ENCODE assay signal across 31 cellular contexts in genomic region chrX:11525685-11526084, GRCh38.
"Had no signal": no experiment of that assay in that cellular context is flagged by ENCODE, and none has a peak within 500 bp of the region (broad histone marks: within the 10 kb centered on the region; RNA-seq: fewer than 3 reads in every experiment).

No MANE protein-coding gene starts in this region.

- H3K36me3 ChIP-seq: adrenal gland, ascending aorta, brain microvascular endothelial cell, breast epithelium, cardiac muscle cell had no signal

- H3K4me3 ChIP-seq: adrenal gland, ascending aorta, body of pancreas, breast epithelium, cardiac muscle cell had no signal

- DNase-seq: activated effector memory CD4-positive, alpha-beta T cell treated with anti-CD3 and anti-CD28 coated beads, Interleukin-2, amount 50 U/mL, for 16 hours; activated effector memory CD4-positive, alpha-beta T cell treated with Interleukin-2 at 50 U/mL for 16 hours; activated gamma-delta T cell; activated gamma-delta T cell treated with Interleukin-2 at 50 U/mL for 16 hours; activated naive CD4-positive, alpha-beta T cell; activated naive CD4-positive, alpha-beta T cell treated with anti-CD3 and anti-CD28 coated beads for 36 hours; activated naive CD4-positive, alpha-beta T cell treated with anti-CD3 and anti-CD28 coated beads, Interleukin-2, amount 10 ng/mL, durations not matched to agents 7 days and 5 days; activated naive CD4-positive, alpha-beta T cell treated with anti-CD3 and anti-CD28 coated beads, Interleukin-2, amount 50 U/mL, for 16 hours; activated naive CD4-positive, alpha-beta T cell treated with Interleukin-2 at 50 U/mL for 16 hours; activated naive CD8-positive, alpha-beta T cell treated with anti-CD3 and anti-CD28 coated beads for 36 hours; activated naive CD8-positive, alpha-beta T cell treated with anti-CD3 and anti-CD28 coated beads, Interleukin-2, amount 10 ng/mL, durations not matched to agents 7 days and 5 days; activated naive CD8-positive, alpha-beta T cell treated with anti-CD3 and anti-CD28 coated beads, Interleukin-2, amount 50 U/mL, for 24 hours; activated T-cell treated with anti-CD3 and anti-CD28 coated beads for 4 hours; activated T-cell treated with anti-CD3 and anti-CD28 coated beads, Interleukin-2, amount 50 U/mL, for 1 hour; activated T-cell treated with anti-CD3 and anti-CD28 coated beads, Interleukin-2, amount 50 U/mL, for 24 hours; activated T-cell treated with anti-CD3 and anti-CD28 coated beads, Interleukin-2, amount 50 U/mL, for 4 hours; activated T-cell treated with anti-CD3 and anti-CD28 coated beads, Interleukin-2, amount 50 U/mL, for 48 hours; activated T-cell treated with anti-CD3 and anti-CD28 coated beads, Interleukin-2, amount 50 U/mL, for 72 hours; adrenal gland; amniotic stem cell; amygdala; anterior cingulate cortex; aorta; body of pancreas; brain microvascular endothelial cell; caudate nucleus; central memory CD4-positive, alpha-beta T cell; cerebellar nuclear complex had no signal

- H3K9me3 ChIP-seq: adrenal gland, ascending aorta, body of pancreas, breast epithelium had no signal

- H3K27me3 ChIP-seq: ascending aorta, body of pancreas, brain microvascular endothelial cell, cardiac muscle cell had no signal

- H3K27ac ChIP-seq: adrenal gland, ascending aorta, body of pancreas, brain microvascular endothelial cell, breast epithelium, cardiac muscle cell had no signal

- H3K4me1 ChIP-seq: adrenal gland, ascending aorta, body of pancreas, breast epithelium had no signal
